27 cellular contexts compared by ENCODE assay signal in genomic region chr4:155678011-155678410, GRCh38. TPM values are rescaled to one million over a fixed set of nuclear protein-coding genes. Genes with fewer than 3 reads are reported as not detected.
"Had no signal": no experiment of that assay in that cellular context is flagged by ENCODE, and none has a peak within 500 bp of the region (broad histone marks: within the 10 kb centered on the region; RNA-seq: fewer than 3 reads in every experiment).

No MANE protein-coding gene starts in this region.

- H3K27me3 ChIP-seq: adrenal gland had no signal

- DNase-seq: activated CD4-positive, alpha-beta T cell treated with anti-CD3 and anti-CD28 coated beads for 36 hours; activated CD4-positive, alpha-beta T cell treated with anti-CD3 and anti-CD28 coated beads, Interleukin-2, amount 50 U/mL, for 4 hours; activated CD8-positive, alpha-beta memory T cell treated with anti-CD3 and anti-CD28 coated beads, Interleukin-2, amount 50 U/mL, for 48 hours; activated CD8-positive, alpha-beta T cell treated with anti-CD3 and anti-CD28 coated beads, Interleukin-2, amount 10 ng/mL, durations not matched to agents 7 days and 5 days; activated naive CD4-positive, alpha-beta T cell treated with anti-CD3 and anti-CD28 coated beads, Interleukin-2, amount 50 U/mL, for 16 hours; activated naive CD8-positive, alpha-beta T cell treated with anti-CD3 and anti-CD28 coated beads, Interleukin-2, amount 10 ng/mL, durations not matched to agents 7 days and 5 days; activated T-cell treated with anti-CD3 and anti-CD28 coated beads, Interleukin-2, amount 50 U/mL, for 1 hour; adrenal gland; anterior cingulate cortex; central memory CD4-positive, alpha-beta T cell; KG1; NCI-H1092; NCI-H1417; NCI-H1930; NCI-H2171; NCI-H2227 treated with DMSO at 0.1 percent for 48 hours; NCI-H526 treated with DMSO at 0.1 percent for 48 hours; NCI-H82; NK-92 treated with Interleukin-12 subunit alpha and Interleukin-12 subunit beta, amount 100 ng/mL, for 24 hours; RPMI8226; T-helper 1 cell; WERI-Rb-1 had no signal

- H3K27ac ChIP-seq: adrenal gland, SK-N-MC, WERI-Rb-1 had no signal

- H3K9me3 ChIP-seq: adrenal gland had no signal

- H3K36me3 ChIP-seq: adrenal gland, WERI-Rb-1 had no signal

- H3K4me3 ChIP-seq: adrenal gland, SK-N-MC had no signal

- ATAC-seq: activated CD4-positive, alpha-beta T cell treated with anti-CD3 and anti-CD28 coated beads for 36 hours; activated CD8-positive, alpha-beta T cell treated with anti-CD3 and anti-CD28 coated beads, Interleukin-2, amount 10 ng/mL, durations not matched to agents 7 days and 5 days; Panc1; Right ventricle myocardium inferior had no signal

RNA-seq across cellular contexts. Expression of gene GUCY1A1, which starts 11.4 kb away (rescaled TPM):
- total RNA-seq: activated CD4-positive, alpha-beta T cell treated with anti-CD3 and anti-CD28 coated beads for 36 hours; activated naive CD8-positive, alpha-beta T cell treated with anti-CD3 and anti-CD28 coated beads, Interleukin-2, amount 10 ng/mL, durations not matched to agents 7 days and 5 days; MCF 10A; T-helper 2 cell treated with Interferon-gamma antibody and Interleukin-4, amounts not matched to agents 100 ng/mL and 5 ng/mL, for 36 hours had no signal
